In the genomic region with DNA sequence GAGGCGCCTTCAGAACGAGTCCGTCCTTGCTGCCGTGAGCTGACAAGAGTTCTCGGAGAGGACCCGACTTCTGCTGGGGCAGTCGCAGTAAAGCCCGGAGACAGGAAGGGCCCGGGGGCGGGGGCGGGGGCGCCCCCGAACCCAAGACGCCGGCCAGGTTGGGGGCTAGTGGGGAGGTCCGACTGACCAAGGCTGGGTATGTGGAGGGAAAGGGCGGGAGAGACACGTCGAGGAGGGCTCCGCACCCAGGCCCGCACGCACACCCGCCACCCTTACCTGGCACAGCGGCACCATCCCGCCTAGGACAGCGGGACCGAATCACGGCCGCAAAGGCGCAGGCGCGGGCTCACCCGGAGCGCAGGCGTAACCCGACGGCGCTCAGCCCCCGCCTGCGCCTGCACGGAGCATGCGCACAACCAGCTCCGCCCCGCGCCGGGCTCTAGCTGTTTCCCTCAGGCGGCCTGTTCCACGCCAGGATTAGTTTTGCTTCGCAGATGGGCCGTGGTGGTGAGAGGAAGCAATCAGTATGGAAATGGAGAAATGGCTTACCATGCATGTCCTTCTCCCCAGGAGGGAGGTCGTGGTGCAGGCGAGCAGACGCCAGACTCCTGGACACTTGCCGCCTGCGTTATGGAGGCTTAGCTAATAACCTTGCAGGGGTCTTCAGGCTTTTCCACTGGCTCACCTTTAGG, we compare ENCODE assay signal across 8 cellular contexts. TPM values are rescaled to one million over a fixed set of nuclear protein-coding genes. Genes with fewer than 3 reads are reported as not detected.
DNase-seq lines count a peak whose midpoint lies in the region; ATAC-seq and TF ChIP-seq lines count a peak whose summit lies in the region.

A gene with protein sequence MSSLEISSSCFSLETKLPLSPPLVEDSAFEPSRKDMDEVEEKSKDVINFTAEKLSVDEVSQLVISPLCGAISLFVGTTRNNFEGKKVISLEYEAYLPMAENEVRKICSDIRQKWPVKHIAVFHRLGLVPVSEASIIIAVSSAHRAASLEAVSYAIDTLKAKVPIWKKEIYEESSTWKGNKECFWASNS (minus strand): TSS at position 322 of the 692 bp plus-strand sequence. CDS start 2,583 bp downstream, outside the sequence.

- DNase-seq in NCI-H187 (lab: John Stamatoyannopoulos, UW) (peak; percentile 85 to 89), T-helper 17 cell (peak; percentile 87 to 91 (median 88)), amygdala (lab: John Stamatoyannopoulos, UW) (peak; percentile 29 to 90 (median 78)), left ventricle myocardium inferior (peak; percentile 93), progenitor cell of endocrine pancreas (ENCODE audit: low spot score, unreplicated experiment) (peak; percentile 85), upper lobe of right lung (peak; percentile 96)

- H3K36me3 ChIP-seq in left ventricle myocardium inferior (peaks cover 31% of the 10 kb centered on the region), upper lobe of right lung (peaks cover 4% of the 10 kb centered on the region)

- H3K27ac Mint-ChIP-seq in T-helper 17 cell = peak within 1 kb of the TSS; percentile 96
- H3K27ac Mint-ChIP-seq in progenitor cell of endocrine pancreas = peak within 1 kb of the TSS; percentile 95

- ATAC-seq in GM18502 (IDR thresholded peaks at IDR 0.05; ENCODE audit: poor library complexity, unreplicated experiment) (peak; percentile 97), HG02943 (IDR thresholded peaks at IDR 0.05; ENCODE audit: low read depth, unreplicated experiment) (peak; percentile 96), T-helper 17 cell (peak; percentile 98), upper lobe of right lung (peak; percentile 100)

- H3K4me1 Mint-ChIP-seq in T-helper 17 cell = peaks cover 33% of the 10 kb centered on the region
- peaks cover 21% of the 10 kb centered on the region for H3K4me1 Mint-ChIP-seq in progenitor cell of endocrine pancreas (ENCODE audit: low read depth)

- peak within 1 kb of the TSS; percentile 86 for H3K4me3 ChIP-seq in left ventricle myocardium inferior
- H3K4me3 ChIP-seq in upper lobe of right lung = peak within 1 kb of the TSS; percentile 81

- H3K4me1 ChIP-seq in left ventricle myocardium inferior = peaks cover 44% of the 10 kb centered on the region
- peaks cover 8% of the 10 kb centered on the region for H3K4me1 ChIP-seq in upper lobe of right lung

- H3K27ac ChIP-seq in left ventricle myocardium inferior (replicated peaks) (peak within 1 kb of the TSS; percentile 80), upper lobe of right lung (peak within 1 kb of the TSS; percentile 77)

- TF ChIP-seq CTCF in left ventricle myocardium inferior (IDR thresholded peaks at IDR 0.05; ENCODE audit: borderline replicate concordance) (no peak), progenitor cell of endocrine pancreas (IDR thresholded peaks at IDR 0.05; ENCODE audit: unreplicated experiment) (no peak), upper lobe of right lung (IDR thresholded peaks at IDR 0.05) (no peak)

- H3K9me3 ChIP-seq in T-helper 17 cell (ENCODE audit: control insufficient read depth, low read length, poor library complexity, severe bottlenecking) = no peaks in the 10 kb centered on the region
- no peaks in the 10 kb centered on the region for H3K9me3 ChIP-seq in left ventricle myocardium inferior (replicated peaks)
- no peaks in the 10 kb centered on the region for H3K9me3 ChIP-seq in upper lobe of right lung

- intact Hi-C loops in left ventricle myocardium inferior (cut with micrococcal nuclease) = no loop called here
- intact Hi-C loops in upper lobe of right lung (cut with DNase I) = no loop called here

- H3K36me3 Mint-ChIP-seq in T-helper 17 cell (ENCODE audit: low read depth) (no peaks in the 10 kb centered on the region), progenitor cell of endocrine pancreas (ENCODE audit: insufficient read depth) (peaks cover 7% of the 10 kb centered on the region)

- H3K4me3 Mint-ChIP-seq in T-helper 17 cell (peak within 1 kb of the TSS; percentile 96), progenitor cell of endocrine pancreas (ENCODE audit: low read depth) (peak within 1 kb of the TSS; percentile 88)

- no peaks in the 10 kb centered on the region for H3K27me3 ChIP-seq in left ventricle myocardium inferior (ENCODE audit: low read depth)
- H3K27me3 ChIP-seq in upper lobe of right lung = no peaks in the 10 kb centered on the region

- no peaks in the 10 kb centered on the region for H3K9me3 Mint-ChIP-seq in progenitor cell of endocrine pancreas (ENCODE audit: low read depth)

- H3K27me3 Mint-ChIP-seq in T-helper 17 cell (no peaks in the 10 kb centered on the region), progenitor cell of endocrine pancreas (no peaks in the 10 kb centered on the region)

RNA-seq across cellular contexts. Expression of the gene that starts here (rescaled TPM):
- total RNA-seq in T-helper 17 cell (10 to 100 TPM; 11.2 to 15.2 TPM), left ventricle myocardium inferior (88.7 TPM), progenitor cell of endocrine pancreas (26.2 and 28.0 TPM in 2 replicates), upper lobe of right lung (33.0 TPM)

Comparison
In these comparisons a context has a peak if more than half of its experiments do, and no peak if none do; other contexts are left out.
1. Peak in every context shown above with its lines: DNase-seq, ATAC-seq, H3K4me3 ChIP-seq and H3K27ac ChIP-seq.